ENCODE assay signal across 14 cellular contexts in genomic region chr12:101819467-101819866, GRCh38. TPM values are rescaled to one million over a fixed set of nuclear protein-coding genes. Genes with fewer than 3 reads are reported as not detected.
A peak's percentile ranks its signal among the peaks of the same experiment; 100 is the strongest.
DNase-seq lines count a peak whose midpoint lies in the region; ATAC-seq, FAIRE-seq and TF ChIP-seq lines count a peak whose summit lies in the region.
"Had no signal": no experiment of that assay in that cellular context is flagged by ENCODE, and none has a peak within 500 bp of the region (broad histone marks: within the 10 kb centered on the region; RNA-seq: fewer than 3 reads in every experiment).

No MANE protein-coding gene starts in this region.

- no peak overlapping the region for H3K27ac ChIP-seq in endothelial cell of umbilical vein (ENCODE audit: insufficient read depth, low read depth, low read length)
- H3K27ac ChIP-seq: left lung had no signal

- no peak for TF ChIP-seq CTCF in endothelial cell of umbilical vein (IDR thresholded peaks at IDR 0.05; ENCODE audit: extremely low read depth in 1 of 2, insufficient read depth in 1 of 2, low read depth in 1 of 2, low read length in 2 of 2)

- H4K20me1 ChIP-seq in endothelial cell of umbilical vein (replicated peaks; ENCODE audit: control insufficient read depth, extremely low read depth, insufficient read depth, low read length): no peaks in the 10 kb centered on the region

- ATAC-seq in GM18868 (IDR thresholded peaks at IDR 0.05; ENCODE audit: unreplicated experiment) (peak; percentile 56), GM21576 (IDR thresholded peaks at IDR 0.05; ENCODE audit: unreplicated experiment) (peak; percentile 48), HG03280 (IDR thresholded peaks at IDR 0.05; ENCODE audit: unreplicated experiment) (peak; percentile 62), GM21367 (IDR thresholded peaks at IDR 0.05; ENCODE audit: unreplicated experiment) (no peak), HG03571 (IDR thresholded peaks at IDR 0.05; ENCODE audit: unreplicated experiment) (no peak), esophagus mucosa (no peak)
- ATAC-seq: left lung had no signal

- no peak overlapping the region for H3K4me2 ChIP-seq in endothelial cell of umbilical vein (ENCODE audit: insufficient read depth, low read length)

- no peaks in the 10 kb centered on the region for H3K9me1 ChIP-seq in endothelial cell of umbilical vein (replicated peaks; ENCODE audit: control insufficient read depth, extremely low read depth, insufficient read depth, low read length)

- no peaks in the 10 kb centered on the region for H3K9me3 ChIP-seq in endothelial cell of umbilical vein (replicated peaks; ENCODE audit: control insufficient read depth, insufficient read depth, low read length)

- H3K36me3 ChIP-seq in endothelial cell of umbilical vein (ENCODE audit: control insufficient read depth in 2 of 2, extremely low read depth in 1 of 2, insufficient read depth in 2 of 2, low read length in 2 of 2): no peaks in the 10 kb centered on the region
- H3K36me3 ChIP-seq: left lung had no signal

- H3K9ac ChIP-seq in endothelial cell of umbilical vein (replicated peaks; ENCODE audit: extremely low read depth, insufficient read depth, low read length): no peak overlapping the region

- POLR2A ChIA-PET in endothelial cell of umbilical vein (lab: Charles Lee): no interaction called here

- TF ChIP-seq POLR2A in endothelial cell of umbilical vein (IDR thresholded peaks at IDR 0.05; ENCODE audit: low read depth, low read length): no peak

- peaks cover 5% of the 10 kb centered on the region for H3K4me1 ChIP-seq in endothelial cell of umbilical vein (ENCODE audit: control insufficient read depth, extremely low read depth, insufficient read depth, low read length)

- H3K4me3 ChIP-seq in endothelial cell of umbilical vein (replicated peaks in 1 of 3; ENCODE audit: insufficient read depth in 1 of 3, low read depth in 1 of 3, low read length in 3 of 3): no peak overlapping the region
- H3K4me3 ChIP-seq: left lung had no signal

- no peak for FAIRE-seq in endothelial cell of umbilical vein (lab: Jason Lieb, UNC)

- H2AFZ ChIP-seq in endothelial cell of umbilical vein (ENCODE audit: low read depth, low read length): no peak overlapping the region

- no TSS peak for BruUV-seq in endothelial cell of umbilical vein (replicated peaks; lab: Mats Ljungman, UMichigan)

- no peak for DNase-seq in endothelial cell of umbilical vein (ENCODE audit: low read depth, low spot score)
- no peak for DNase-seq in NCI-H82 treated with DMSO at 0.1 percent for 48 hours (lab: John Stamatoyannopoulos, UW; ENCODE audit: unreplicated experiment)
- DNase-seq: activated gamma-delta T cell treated with Interleukin-2 at 50 U/mL for 16 hours, cortex of kidney, left lung, NCI-H1417 treated with DMSO at 0.1 percent for 48 hours, nucleus accumbens, T-helper 9 cell had no signal

- CTCF ChIA-PET in endothelial cell of umbilical vein (lab: Charles Lee): no interaction called here

- intact Hi-C loops in endothelial cell of umbilical vein (cut with micrococcal nuclease): no loop called here

- dilution Hi-C loops in endothelial cell of umbilical vein (cut with MboI; ENCODE audit: extremely low pct_ligation_motif_present, low sequenced_read_pairs): no loop called here

- no peaks in the 10 kb centered on the region for H3K27me3 ChIP-seq in endothelial cell of umbilical vein (ENCODE audit: control insufficient read depth in 2 of 2, insufficient read depth in 2 of 2, low read length in 2 of 2)
- H3K27me3 ChIP-seq: left lung had no signal

- no peaks in the 10 kb centered on the region for H3K79me2 ChIP-seq in endothelial cell of umbilical vein (ENCODE audit: control insufficient read depth, insufficient read depth, low read length)

TF ChIP-seq in endothelial cell of umbilical vein, 7 proteins besides CTCF, POLR2A, EP300 and RAD21:
- no peak for TF ChIP-seq EZH2 (IDR thresholded peaks at IDR 0.05; ENCODE audit: borderline replicate concordance, low read depth, low read length, severe bottlenecking)
- peak; percentile 6 for TF ChIP-seq FOS (IDR thresholded peaks at IDR 0.05; ENCODE audit: borderline replicate concordance, insufficient read depth, low read length)

RNA-seq across cellular contexts. Expression of gene GNPTAB, which starts 11.3 kb away (rescaled TPM):
- total RNA-seq in endothelial cell of umbilical vein: 39.2 and 39.5 TPM in 2 replicates
- polyA plus RNA-seq in endothelial cell of umbilical vein: 14.7 and 15.6 TPM in 2 replicates
- polyA plus RNA-seq in endothelial cell of umbilical vein (2011; cell fraction: cytosol; rRNA removed): 17.6 and 17.7 TPM in 2 replicates
- polyA plus RNA-seq in endothelial cell of umbilical vein (2011; cell fraction: nucleus; rRNA removed): 21.3 and 25.8 TPM in 2 replicates
- 33.9 and 36.8 TPM in 2 replicates for polyA plus RNA-seq in endothelial cell of umbilical vein (2012)
- polyA minus RNA-seq in endothelial cell of umbilical vein: 51.0 and 53.7 TPM in 2 replicates
- polyA minus RNA-seq in endothelial cell of umbilical vein (2011; cell fraction: cytosol; rRNA and poly(A)+ RNA removed): 16.7 TPM
- 24.0 and 32.3 TPM in 2 replicates for polyA minus RNA-seq in endothelial cell of umbilical vein (2011; cell fraction: nucleus; rRNA and poly(A)+ RNA removed)
- 18.4 TPM for total RNA-seq in esophagus mucosa

RNA-seq across cellular contexts. Expression of gene DRAM1, which starts 57.9 kb away (rescaled TPM):
- 42.4 and 46.3 TPM in 2 replicates for total RNA-seq in endothelial cell of umbilical vein
- 24.6 and 26.3 TPM in 2 replicates for polyA plus RNA-seq in endothelial cell of umbilical vein
- polyA plus RNA-seq in endothelial cell of umbilical vein (2011; cell fraction: cytosol; rRNA removed): 29.8 and 30.4 TPM in 2 replicates
- polyA plus RNA-seq in endothelial cell of umbilical vein (2011; cell fraction: nucleus; rRNA removed): 15.7 and 18.7 TPM in 2 replicates
- polyA plus RNA-seq in endothelial cell of umbilical vein (2012): 49.9 and 52.5 TPM in 2 replicates
- 39.5 and 41.8 TPM in 2 replicates for polyA minus RNA-seq in endothelial cell of umbilical vein
- polyA minus RNA-seq in endothelial cell of umbilical vein (2011; cell fraction: cytosol; rRNA and poly(A)+ RNA removed): 24.2 TPM
- 20.3 and 26.5 TPM in 2 replicates for polyA minus RNA-seq in endothelial cell of umbilical vein (2011; cell fraction: nucleus; rRNA and poly(A)+ RNA removed)
- total RNA-seq in esophagus mucosa: 3.0 TPM

Comparison
In these comparisons a context has a peak if more than half of its experiments do, and no peak if none do; other contexts are left out.
1. ATAC-seq: peak in GM18868 (single experiment), GM21576 (single experiment) and HG03280 (single experiment); none in GM21367 (single experiment), HG03571 (single experiment) and esophagus mucosa (single experiment).
2. RNA of gene DRAM1, which starts 57.9 kb away (total RNA-seq): 42.4 to 46.3 TPM in endothelial cell of umbilical vein; 3.0 TPM in esophagus mucosa (single experiment); every median in the first group is over 10 times any median in the second.